7 cellular contexts compared by ENCODE assay signal in the genomic region with DNA sequence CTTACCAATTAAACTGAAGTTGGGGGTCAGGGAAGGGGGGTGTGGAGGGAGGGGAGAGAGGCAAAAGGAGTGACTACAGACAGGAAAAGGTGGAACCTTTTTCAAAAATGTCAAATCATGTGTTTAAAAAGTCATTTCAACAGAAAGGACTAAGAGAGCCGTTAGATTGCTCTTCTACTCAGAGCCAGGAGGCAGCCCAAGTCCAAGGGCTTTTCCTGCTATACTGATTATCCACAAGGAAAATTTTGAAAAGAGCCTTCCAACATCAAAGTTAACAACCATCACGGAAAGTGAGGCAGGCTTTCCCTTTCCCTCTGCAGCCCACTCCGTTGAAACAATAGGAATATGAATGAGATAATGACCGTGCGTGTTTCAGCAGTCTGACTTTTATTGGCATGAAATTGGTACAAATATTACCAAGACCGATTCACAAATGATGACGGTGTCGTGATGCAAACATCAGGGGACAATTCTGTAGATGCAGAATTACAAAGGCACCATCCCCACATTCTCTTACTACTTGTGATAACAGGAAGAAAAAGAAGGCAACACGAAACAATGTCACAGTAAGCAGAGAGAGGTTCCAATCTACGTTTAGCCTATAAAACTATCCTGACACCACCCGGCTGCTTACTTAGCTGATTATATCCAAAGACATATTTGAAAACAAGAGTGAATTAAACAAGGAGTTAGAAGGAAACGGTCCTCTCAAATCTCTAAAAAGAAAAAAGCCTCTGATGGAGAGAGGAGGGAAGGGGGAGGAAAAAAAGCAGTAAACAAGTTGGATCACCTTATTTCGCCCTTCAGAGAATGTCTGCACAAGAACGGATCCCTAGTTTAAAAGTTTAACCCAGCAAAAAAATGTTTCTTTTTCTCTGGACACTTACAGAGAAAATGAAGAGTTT.
DNase-seq lines count a peak whose midpoint lies in the region; ATAC-seq, FAIRE-seq and TF ChIP-seq lines count a peak whose summit lies in the region.

No MANE protein-coding gene starts in this region.

- peak; percentile 11 for ATAC-seq in GM19372 (IDR thresholded peaks at IDR 0.05; ENCODE audit: low read depth, unreplicated experiment)
- peak; percentile 28 for ATAC-seq in body of pancreas
- ATAC-seq in stimulated activated naive CD8-positive, alpha-beta T cell treated with anti-CD3 and anti-CD28 coated beads, Interleukin-15, amount 100 ng/mL, for 72 hours = peak; percentile 22

- peak in 2 of 3 donors; percentile 20 to 40 for TF ChIP-seq POLR2A in body of pancreas (IDR thresholded peaks at IDR 0.05)

- H3K4me1 Mint-ChIP-seq in stimulated activated naive CD8-positive, alpha-beta T cell treated with anti-CD3 and anti-CD28 coated beads, Interleukin-15, amount 100 ng/mL, for 72 hours = peaks cover 66% of the 10 kb centered on the region

- H3K27ac ChIP-seq in body of pancreas (peak overlapping the region; percentile 68 to 87 (median 84)), kidney (ENCODE audit: low read depth in 2 of 2, low read length in 2 of 2) (peak overlapping the region; percentile 71 to 76)

- peak in 1 of 7 experiments; percentile 4 for TF ChIP-seq CTCF in body of pancreas (IDR thresholded peaks at IDR 0.05)
- TF ChIP-seq CTCF in kidney (IDR thresholded peaks at IDR 0.05; ENCODE audit: borderline replicate concordance, extremely low read depth, insufficient read depth) = no peak

- peak overlapping the region; percentile 98 for H3K27ac Mint-ChIP-seq in stimulated activated naive CD8-positive, alpha-beta T cell treated with anti-CD3 and anti-CD28 coated beads, Interleukin-15, amount 100 ng/mL, for 72 hours

- no peaks in the 10 kb centered on the region for H3K9me3 Mint-ChIP-seq in stimulated activated naive CD8-positive, alpha-beta T cell treated with anti-CD3 and anti-CD28 coated beads, Interleukin-15, amount 100 ng/mL, for 72 hours

- DNase-seq in NCI-H69 (lab: John Stamatoyannopoulos, UW) (peak; percentile 59), body of pancreas (peak in 1 of 4 donors; percentile 41), kidney (no peak), NCI-H446 treated with DMSO at 0.1 percent for 48 hours (lab: John Stamatoyannopoulos, UW) (no peak), HPDE6-E6E7 (ENCODE audit: extremely low spot score) (no peak)
- peak in 1 of 2 donors; percentile 24 for DNase-seq in stimulated activated naive CD8-positive, alpha-beta T cell treated with anti-CD3 and anti-CD28 coated beads, Interleukin-15, amount 100 ng/mL, for 72 hours

- no peaks in the 10 kb centered on the region for H3K27me3 Mint-ChIP-seq in stimulated activated naive CD8-positive, alpha-beta T cell treated with anti-CD3 and anti-CD28 coated beads, Interleukin-15, amount 100 ng/mL, for 72 hours

- H3K4me1 ChIP-seq in body of pancreas = peaks cover 68% of the 10 kb centered on the region
- H3K4me1 ChIP-seq in kidney (ENCODE audit: control insufficient read depth in 1 of 2, insufficient read depth in 1 of 2, low read depth in 1 of 2, low read length in 2 of 2) = peaks cover 4 to 16% of the 10 kb centered on the region in 2 donors

- intact Hi-C loops in body of pancreas (cut with DNase I) = no loop called here
- intact Hi-C loops in kidney (cut with DNase I) = no loop called here

- peak overlapping the region; percentile 81 to 91 for H3K4me3 Mint-ChIP-seq in stimulated activated naive CD8-positive, alpha-beta T cell treated with anti-CD3 and anti-CD28 coated beads, Interleukin-15, amount 100 ng/mL, for 72 hours

- no peak for FAIRE-seq in kidney (lab: Jason Lieb, UNC)

- H3K4me3 ChIP-seq in body of pancreas = peak overlapping the region; percentile 24 to 33
- peak overlapping the region; percentile 75 to 83 for H3K4me3 ChIP-seq in kidney (ENCODE audit: low read length in 2 of 2)

- H3K9me3 ChIP-seq in body of pancreas (no peaks in the 10 kb centered on the region), kidney (ENCODE audit: control insufficient read depth in 1 of 2, low read length in 2 of 2) (no peaks in the 10 kb centered on the region)

- H3K27me3 ChIP-seq in body of pancreas = no peaks in the 10 kb centered on the region

- WGBS in body of pancreas, 2 donors = 0 to 1% methylated on average over 14 of the region's 14 CpGs

- no peaks in the 10 kb centered on the region for H3K36me3 ChIP-seq in body of pancreas (replicated peaks in 1 of 2; ENCODE audit: insufficient read depth in 1 of 2, low read depth in 2 of 2)
- no peaks in the 10 kb centered on the region for H3K36me3 ChIP-seq in kidney (ENCODE audit: control insufficient read depth in 1 of 2, insufficient read depth in 2 of 2, low read length in 2 of 2)

- peak overlapping the region; percentile 12 to 28 for H3K9ac ChIP-seq in kidney (ENCODE audit: low read length in 2 of 2)
